ENCODE assay signal across 8 cellular contexts in the genomic region with DNA sequence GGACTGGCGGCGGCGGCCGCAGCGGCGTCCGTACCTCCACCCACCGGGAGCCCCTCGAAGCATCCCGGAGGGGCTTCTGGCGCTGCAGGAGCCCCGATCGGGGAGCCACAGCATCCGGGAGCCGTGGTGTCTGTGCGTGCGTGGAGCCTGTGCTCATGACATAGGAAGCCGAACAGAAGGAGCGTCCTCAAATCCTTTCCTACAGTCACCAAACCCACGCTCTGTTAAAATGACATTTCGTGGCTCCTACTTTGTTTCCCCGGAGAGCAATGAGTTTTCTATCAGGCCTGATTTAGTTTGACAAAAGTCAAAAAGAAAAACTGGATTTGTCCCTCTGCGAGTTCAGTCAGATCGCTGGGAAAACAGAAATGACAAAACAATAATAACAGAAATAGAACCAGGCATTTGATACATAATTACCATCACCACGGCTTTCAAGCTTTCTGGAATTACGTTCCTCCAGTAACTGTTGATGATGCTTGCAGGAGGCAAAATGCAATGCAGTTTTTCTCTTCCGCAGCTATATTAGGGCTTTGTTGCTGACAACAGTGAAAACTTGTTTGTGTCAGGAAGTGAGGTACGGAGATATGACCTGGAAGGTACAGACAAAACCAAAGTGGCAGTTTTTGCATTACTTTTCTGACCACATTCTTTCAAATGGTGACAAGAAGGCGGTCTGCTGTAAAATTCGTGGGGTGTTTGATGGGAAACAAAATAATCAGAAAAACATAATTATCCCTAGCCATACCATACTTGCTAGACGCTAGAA.
A peak's percentile ranks its signal among the peaks of the same experiment; 100 is the strongest.
DNase-seq lines count a peak whose midpoint lies in the region; ATAC-seq and TF ChIP-seq lines count a peak whose summit lies in the region.

No MANE protein-coding gene starts in this region.

- no peaks in the 10 kb centered on the region for H3K27me3 ChIP-seq in neutrophil

- ATAC-seq in GM21786 (IDR thresholded peaks at IDR 0.05; ENCODE audit: unreplicated experiment) (peak; percentile 16), HG02981 (IDR thresholded peaks at IDR 0.05; ENCODE audit: unreplicated experiment) (no peak)

- DNase-seq in UCSD-AML1 (lab: John Stamatoyannopoulos, UW; ENCODE audit: unreplicated experiment): peak; percentile 17
- peak; percentile 47 for DNase-seq in fibroblast of gingiva (ENCODE audit: low read depth)
- no peak for DNase-seq in NCI-H2029 (lab: John Stamatoyannopoulos, UW)
- no peak for DNase-seq in NCI-H1694 (lab: John Stamatoyannopoulos, UW)

- H3K4me3 ChIP-seq in neutrophil (ENCODE audit: low read depth in 1 of 2, low read length in 1 of 2): peak overlapping the region; percentile 86 to 99

- peaks cover 49 to 57% of the 10 kb centered on the region in 2 experiments for H3K4me1 ChIP-seq in neutrophil (ENCODE audit: control insufficient read depth in 1 of 2, insufficient read depth in 1 of 2, low read depth in 1 of 2, low read length in 1 of 2)

- no peak for TF ChIP-seq CTCF in C4-2B (conservative IDR thresholded peaks at IDR 0.05)
- TF ChIP-seq CTCF in neutrophil (IDR thresholded peaks at IDR 0.05): no peak

- peak overlapping the region; percentile 92 for H3K27ac ChIP-seq in C4-2B
- H3K27ac ChIP-seq in neutrophil: peak overlapping the region; percentile 99

- peaks cover 20% of the 10 kb centered on the region for H3K36me3 ChIP-seq in neutrophil

- no peaks in the 10 kb centered on the region for H3K9me3 ChIP-seq in neutrophil

Comparison
In these comparisons a context has a peak if more than half of its experiments do, and no peak if none do; other contexts are left out.
1. DNase-seq: peak in UCSD-AML1 (single experiment) and fibroblast of gingiva (single experiment); none in NCI-H2029 (single experiment) and NCI-H1694 (single experiment).